Comparison of ENCODE assay signal across 1 cellular context in genomic region chr17:1776328-1776727, GRCh38.
TF ChIP-seq lines count a peak whose summit lies in the region.

No MANE protein-coding gene starts in this region.

TF ChIP-seq in HepG2, 621 proteins besides CTCF, POLR2A, EP300 and RAD21:
- TF ChIP-seq RBM22 (optimal IDR thresholded peaks at IDR 0.05; ENCODE audit: low read length) (peak; percentile 10), CHCHD3 (CRISPR knock-in tag; IDR thresholded peaks at IDR 0.05) (no peak)
